Comparison of ENCODE assay signal across 29 cellular contexts in genomic region chr18:48192542-48192941, GRCh38.
"Had no signal": no experiment of that assay in that cellular context is flagged by ENCODE, and none has a peak within 500 bp of the region (broad histone marks: within the 10 kb centered on the region; RNA-seq: fewer than 3 reads in every experiment).

No MANE protein-coding gene starts in this region.

- ATAC-seq: activated CD4-positive, alpha-beta T cell treated with anti-CD3 and anti-CD28 coated beads for 36 hours; activated CD8-positive, alpha-beta memory T cell treated with anti-CD3 and anti-CD28 coated beads, Interleukin-2, amount 10 ng/mL, durations not matched to agents 7 days and 5 days; activated CD8-positive, alpha-beta T cell treated with anti-CD3 and anti-CD28 coated beads, Interleukin-2, amount 10 ng/mL, durations not matched to agents 7 days and 5 days; activated naive CD8-positive, alpha-beta T cell treated with anti-CD3 and anti-CD28 coated beads, Interleukin-2, amount 50 U/mL, for 24 hours; esophagus mucosa had no signal

- H3K36me3 Mint-ChIP-seq: activated CD4-positive, alpha-beta memory T cell treated with anti-CD3 and anti-CD28 coated beads for 36 hours; activated CD8-positive, alpha-beta memory T cell treated with anti-CD3 and anti-CD28 coated beads, Interleukin-2, amount 10 ng/mL, durations not matched to agents 7 days and 5 days; activated naive CD4-positive, alpha-beta T cell treated with anti-CD3 and anti-CD28 coated beads, Interleukin-2, amount 50 U/mL, for 24 hours; activated naive CD8-positive, alpha-beta T cell treated with anti-CD3 and anti-CD28 coated beads for 36 hours; brain had no signal

- H3K9me3 ChIP-seq: ascending aorta, breast epithelium, colonic mucosa had no signal

- DNase-seq: activated CD4-positive, alpha-beta memory T cell treated with anti-CD3 and anti-CD28 coated beads for 36 hours; activated CD4-positive, alpha-beta T cell treated with anti-CD3 and anti-CD28 coated beads for 36 hours; activated CD4-positive, alpha-beta T cell treated with anti-CD3 and anti-CD28 coated beads, Interleukin-2, amount 10 ng/mL, durations not matched to agents 24 days and 14 days; activated CD4-positive, CD25-positive, alpha-beta regulatory T cell; activated CD4-positive, CD25-positive, alpha-beta regulatory T cell treated with anti-CD3 and anti-CD28 coated beads, Interleukin-2, amount 50 U/mL, for 72 hours; activated CD8-positive, alpha-beta memory T cell treated with anti-CD3 and anti-CD28 coated beads, Interleukin-2, amount 10 ng/mL, durations not matched to agents 7 days and 5 days; activated CD8-positive, alpha-beta memory T cell treated with anti-CD3 and anti-CD28 coated beads, Interleukin-2, amount 50 U/mL, for 4 hours; activated CD8-positive, alpha-beta T cell treated with anti-CD3 and anti-CD28 coated beads, Interleukin-2, amount 10 ng/mL, durations not matched to agents 7 days and 5 days; activated effector memory CD4-positive, alpha-beta T cell treated with anti-CD3 and anti-CD28 coated beads, Interleukin-2, amount 50 U/mL, for 16 hours; activated naive CD4-positive, alpha-beta T cell treated with anti-CD3 and anti-CD28 coated beads for 36 hours; activated naive CD8-positive, alpha-beta T cell treated with anti-CD3 and anti-CD28 coated beads for 36 hours; activated naive CD8-positive, alpha-beta T cell treated with anti-CD3 and anti-CD28 coated beads, Interleukin-2, amount 50 U/mL, for 24 hours; activated T-cell treated with anti-CD3 and anti-CD28 coated beads, Interleukin-2, amount 50 U/mL, for 1 hour; activated T-cell treated with anti-CD3 and anti-CD28 coated beads, Interleukin-2, amount 50 U/mL, for 48 hours; central memory CD4-positive, alpha-beta T cell; cerebellar nuclear complex; colonic mucosa; effector memory CD4-positive, alpha-beta T cell; endodermal cell; foreskin fibroblast; T-helper 2 cell had no signal

- H3K4me3 ChIP-seq: ascending aorta, breast epithelium, cardiac muscle cell, colonic mucosa had no signal

- H3K9me3 Mint-ChIP-seq: activated CD4-positive, alpha-beta T cell treated with anti-CD3 and anti-CD28 coated beads, Interleukin-2, amount 10 ng/mL, durations not matched to agents 24 days and 14 days; activated naive CD4-positive, alpha-beta T cell treated with anti-CD3 and anti-CD28 coated beads, Interleukin-2, amount 50 U/mL, for 24 hours; activated naive CD8-positive, alpha-beta T cell treated with anti-CD3 and anti-CD28 coated beads, Interleukin-2, amount 50 U/mL, for 24 hours; activated T-helper 1 cell treated with anti-CD3 and anti-CD28 coated beads, Interleukin-12 subunit alpha, Interleukin-12 subunit beta, Interleukin-2, Interleukin-4 antibody, amounts not matched to agents 30 ng/mL and 10 ng/mL and 1 ng/mL, durations not matched to agents 14 hours and 24 hours and 36 hours; activated T-helper 2 cell treated with anti-CD3 and anti-CD28 coated beads, Interferon-gamma antibody, Interleukin-2, Interleukin-4, amounts not matched to agents 10 μg/mL and 5 μg/mL and 100 μg/mL, durations not matched to agents 14 hours and 24 hours and 36 hours; endodermal cell had no signal

- H3K4me3 Mint-ChIP-seq: activated CD4-positive, alpha-beta memory T cell treated with anti-CD3 and anti-CD28 coated beads for 36 hours; activated CD4-positive, alpha-beta T cell treated with anti-CD3 and anti-CD28 coated beads for 36 hours; activated CD4-positive, alpha-beta T cell treated with anti-CD3 and anti-CD28 coated beads, Interleukin-2, amount 10 ng/mL, durations not matched to agents 24 days and 14 days; activated CD8-positive, alpha-beta memory T cell treated with anti-CD3 and anti-CD28 coated beads, Interleukin-2, amount 10 ng/mL, durations not matched to agents 7 days and 5 days; activated CD8-positive, alpha-beta T cell treated with anti-CD3 and anti-CD28 coated beads, Interleukin-2, amount 10 ng/mL, durations not matched to agents 7 days and 5 days; activated naive CD4-positive, alpha-beta T cell treated with anti-CD3 and anti-CD28 coated beads for 36 hours; activated naive CD4-positive, alpha-beta T cell treated with anti-CD3 and anti-CD28 coated beads, Interleukin-2, amount 50 U/mL, for 24 hours; activated naive CD8-positive, alpha-beta T cell treated with anti-CD3 and anti-CD28 coated beads for 36 hours; activated naive CD8-positive, alpha-beta T cell treated with anti-CD3 and anti-CD28 coated beads, Interleukin-2, amount 50 U/mL, for 24 hours; activated T-helper 1 cell treated with anti-CD3 and anti-CD28 coated beads, Interleukin-12 subunit alpha, Interleukin-12 subunit beta, Interleukin-2, Interleukin-4 antibody, amounts not matched to agents 30 ng/mL and 10 ng/mL and 1 ng/mL, durations not matched to agents 14 hours and 24 hours and 36 hours; brain; endodermal cell had no signal

- H3K4me1 ChIP-seq: breast epithelium, colonic mucosa had no signal

- H3K27ac ChIP-seq: ascending aorta, breast epithelium, cardiac muscle cell, colonic mucosa had no signal

- H3K4me1 Mint-ChIP-seq: activated CD4-positive, alpha-beta T cell treated with anti-CD3 and anti-CD28 coated beads for 36 hours; activated CD4-positive, alpha-beta T cell treated with anti-CD3 and anti-CD28 coated beads, Interleukin-2, amount 10 ng/mL, durations not matched to agents 24 days and 14 days; activated CD8-positive, alpha-beta memory T cell treated with anti-CD3 and anti-CD28 coated beads, Interleukin-2, amount 10 ng/mL, durations not matched to agents 7 days and 5 days; activated naive CD4-positive, alpha-beta T cell treated with anti-CD3 and anti-CD28 coated beads, Interleukin-2, amount 50 U/mL, for 24 hours; activated naive CD8-positive, alpha-beta T cell treated with anti-CD3 and anti-CD28 coated beads for 36 hours; activated naive CD8-positive, alpha-beta T cell treated with anti-CD3 and anti-CD28 coated beads, Interleukin-2, amount 50 U/mL, for 24 hours had no signal

- H3K27ac Mint-ChIP-seq: activated CD4-positive, alpha-beta memory T cell treated with anti-CD3 and anti-CD28 coated beads for 36 hours; activated CD4-positive, alpha-beta T cell treated with anti-CD3 and anti-CD28 coated beads for 36 hours; activated CD4-positive, alpha-beta T cell treated with anti-CD3 and anti-CD28 coated beads, Interleukin-2, amount 10 ng/mL, durations not matched to agents 24 days and 14 days; activated CD8-positive, alpha-beta memory T cell treated with anti-CD3 and anti-CD28 coated beads, Interleukin-2, amount 10 ng/mL, durations not matched to agents 7 days and 5 days; activated CD8-positive, alpha-beta T cell treated with anti-CD3 and anti-CD28 coated beads, Interleukin-2, amount 10 ng/mL, durations not matched to agents 7 days and 5 days; activated naive CD4-positive, alpha-beta T cell treated with anti-CD3 and anti-CD28 coated beads for 36 hours; activated naive CD4-positive, alpha-beta T cell treated with anti-CD3 and anti-CD28 coated beads, Interleukin-2, amount 50 U/mL, for 24 hours; activated naive CD8-positive, alpha-beta T cell treated with anti-CD3 and anti-CD28 coated beads for 36 hours; activated naive CD8-positive, alpha-beta T cell treated with anti-CD3 and anti-CD28 coated beads, Interleukin-2, amount 50 U/mL, for 24 hours; activated T-helper 1 cell treated with anti-CD3 and anti-CD28 coated beads, Interleukin-12 subunit alpha, Interleukin-12 subunit beta, Interleukin-2, Interleukin-4 antibody, amounts not matched to agents 30 ng/mL and 10 ng/mL and 1 ng/mL, durations not matched to agents 14 hours and 24 hours and 36 hours; activated T-helper 2 cell treated with anti-CD3 and anti-CD28 coated beads, Interferon-gamma antibody, Interleukin-2, Interleukin-4, amounts not matched to agents 10 μg/mL and 5 μg/mL and 100 μg/mL, durations not matched to agents 14 hours and 24 hours and 36 hours; brain; endodermal cell had no signal

- H3K27me3 ChIP-seq: ascending aorta, breast epithelium, cardiac muscle cell, colonic mucosa had no signal
